In genomic region chr5:169656125-169656990, GRCh38 we compare ENCODE assay signal across 9 cellular contexts. TPM values are rescaled to one million over a fixed set of nuclear protein-coding genes. Genes with fewer than 3 reads are reported as not detected.
A peak's percentile ranks its signal among the peaks of the same experiment; 100 is the strongest.
DNase-seq lines count a peak whose midpoint lies in the region; ATAC-seq and TF ChIP-seq lines count a peak whose summit lies in the region.
"Had no signal": no experiment of that assay in that cellular context is flagged by ENCODE, and none has a peak within 500 bp of the region (broad histone marks: within the 10 kb centered on the region; RNA-seq: fewer than 3 reads in every experiment).

No MANE protein-coding gene starts in this region.

- intact Hi-C loops in activated T-helper 1 cell treated with anti-CD3 and anti-CD28 coated beads, Interleukin-12 subunit alpha, Interleukin-12 subunit beta, Interleukin-2, Interleukin-4 antibody, amounts not matched to agents 30 ng/mL and 10 ng/mL and 1 ng/mL, durations not matched to agents 14 hours and 24 hours and 36 hours (cut with micrococcal nuclease) = loop anchor here (2.0 to 10.0 kb wide), 3 partner anchors 18 to 1079 kb away; partner anchors contain the start of gene PANK3
- intact Hi-C loops in posterior vena cava (cut with DNase I) = no loop called here
- intact Hi-C loops in head of caudate nucleus (cut with DNase I) = no loop called here

- no peak for TF ChIP-seq CTCF in progenitor cell of endocrine pancreas (IDR thresholded peaks at IDR 0.05; ENCODE audit: unreplicated experiment)

- H3K4me3 ChIP-seq in CD4-positive, CD25-positive, alpha-beta regulatory T cell (ENCODE audit: low read depth, low read length) = no peak overlapping the region

- ATAC-seq in CD4-positive, CD25-positive, alpha-beta regulatory T cell (ENCODE audit: low read depth in 2 of 2) = peak in 1 of 2 donors; percentile 36
- peak; percentile 67 for ATAC-seq in GM19035 (IDR thresholded peaks at IDR 0.05; ENCODE audit: unreplicated experiment)
- ATAC-seq in HG03025 (IDR thresholded peaks at IDR 0.05; ENCODE audit: low FRiP score, unreplicated experiment) = peak; percentile 67

- H3K27me3 ChIP-seq in CD4-positive, CD25-positive, alpha-beta regulatory T cell (ENCODE audit: control insufficient read depth, insufficient read depth, low read length) = no peaks in the 10 kb centered on the region

- peak overlapping the region; percentile 61 for H3K27ac ChIP-seq in CD4-positive, CD25-positive, alpha-beta regulatory T cell (ENCODE audit: insufficient read depth, low read length, poor library complexity, severe bottlenecking)

- peaks cover 0 to under 1% (median 0%) of the 10 kb centered on the region in 7 donors for H3K9me3 Mint-ChIP-seq in CD4-positive, CD25-positive, alpha-beta regulatory T cell
- peaks cover 2% of the 10 kb centered on the region for H3K9me3 Mint-ChIP-seq in activated T-helper 1 cell treated with anti-CD3 and anti-CD28 coated beads, Interleukin-12 subunit alpha, Interleukin-12 subunit beta, Interleukin-2, Interleukin-4 antibody, amounts not matched to agents 30 ng/mL and 10 ng/mL and 1 ng/mL, durations not matched to agents 14 hours and 24 hours and 36 hours
- H3K9me3 Mint-ChIP-seq in progenitor cell of endocrine pancreas (ENCODE audit: low read depth) = no peaks in the 10 kb centered on the region

- H3K4me1 Mint-ChIP-seq in CD4-positive, CD25-positive, alpha-beta regulatory T cell = peaks cover 26 to 79% (median 68%) of the 10 kb centered on the region in 4 donors
- peaks cover 83% of the 10 kb centered on the region for H3K4me1 Mint-ChIP-seq in activated T-helper 1 cell treated with anti-CD3 and anti-CD28 coated beads, Interleukin-12 subunit alpha, Interleukin-12 subunit beta, Interleukin-2, Interleukin-4 antibody, amounts not matched to agents 30 ng/mL and 10 ng/mL and 1 ng/mL, durations not matched to agents 14 hours and 24 hours and 36 hours (ENCODE audit: low read depth)
- no peaks in the 10 kb centered on the region for H3K4me1 Mint-ChIP-seq in progenitor cell of endocrine pancreas (ENCODE audit: low read depth)

- no peaks in the 10 kb centered on the region for H3K9me3 ChIP-seq in CD4-positive, CD25-positive, alpha-beta regulatory T cell (ENCODE audit: control insufficient read depth in 2 of 2, low read length in 2 of 2)

- H3K27me3 Mint-ChIP-seq in CD4-positive, CD25-positive, alpha-beta regulatory T cell = no peaks in the 10 kb centered on the region
- H3K27me3 Mint-ChIP-seq in activated T-helper 1 cell treated with anti-CD3 and anti-CD28 coated beads, Interleukin-12 subunit alpha, Interleukin-12 subunit beta, Interleukin-2, Interleukin-4 antibody, amounts not matched to agents 30 ng/mL and 10 ng/mL and 1 ng/mL, durations not matched to agents 14 hours and 24 hours and 36 hours (ENCODE audit: insufficient read depth) = no peaks in the 10 kb centered on the region
- H3K27me3 Mint-ChIP-seq in progenitor cell of endocrine pancreas = peaks cover 18% of the 10 kb centered on the region

- H3K27ac Mint-ChIP-seq in CD4-positive, CD25-positive, alpha-beta regulatory T cell = peak overlapping the region; percentile 66 to 87 (median 68)
- peak overlapping the region; percentile 87 for H3K27ac Mint-ChIP-seq in activated T-helper 1 cell treated with anti-CD3 and anti-CD28 coated beads, Interleukin-12 subunit alpha, Interleukin-12 subunit beta, Interleukin-2, Interleukin-4 antibody, amounts not matched to agents 30 ng/mL and 10 ng/mL and 1 ng/mL, durations not matched to agents 14 hours and 24 hours and 36 hours
- H3K27ac Mint-ChIP-seq in progenitor cell of endocrine pancreas = no peak overlapping the region

- H3K4me3 Mint-ChIP-seq in CD4-positive, CD25-positive, alpha-beta regulatory T cell = peak overlapping the region; percentile 14 to 40 (median 31)
- peak overlapping the region; percentile 45 for H3K4me3 Mint-ChIP-seq in activated T-helper 1 cell treated with anti-CD3 and anti-CD28 coated beads, Interleukin-12 subunit alpha, Interleukin-12 subunit beta, Interleukin-2, Interleukin-4 antibody, amounts not matched to agents 30 ng/mL and 10 ng/mL and 1 ng/mL, durations not matched to agents 14 hours and 24 hours and 36 hours
- H3K4me3 Mint-ChIP-seq in progenitor cell of endocrine pancreas (ENCODE audit: low read depth) = no peak overlapping the region

- H3K4me1 ChIP-seq in CD4-positive, CD25-positive, alpha-beta regulatory T cell (ENCODE audit: control insufficient read depth, insufficient read depth, low read length, poor library complexity, severe bottlenecking) = peaks cover 66% of the 10 kb centered on the region

- H3K36me3 Mint-ChIP-seq in CD4-positive, CD25-positive, alpha-beta regulatory T cell = peaks cover 46% of the 10 kb centered on the region
- peaks cover 58% of the 10 kb centered on the region for H3K36me3 Mint-ChIP-seq in activated T-helper 1 cell treated with anti-CD3 and anti-CD28 coated beads, Interleukin-12 subunit alpha, Interleukin-12 subunit beta, Interleukin-2, Interleukin-4 antibody, amounts not matched to agents 30 ng/mL and 10 ng/mL and 1 ng/mL, durations not matched to agents 14 hours and 24 hours and 36 hours (ENCODE audit: low read depth)
- no peaks in the 10 kb centered on the region for H3K36me3 Mint-ChIP-seq in progenitor cell of endocrine pancreas (ENCODE audit: insufficient read depth)

- DNase-seq in CD4-positive, CD25-positive, alpha-beta regulatory T cell = peak in 1 of 3 donors; percentile 56
- DNase-seq in activated T-helper 1 cell treated with anti-CD3 and anti-CD28 coated beads, Interleukin-12 subunit alpha, Interleukin-12 subunit beta, Interleukin-2, Interleukin-4 antibody, amounts not matched to agents 30 ng/mL and 10 ng/mL and 1 ng/mL, durations not matched to agents 14 hours and 24 hours and 36 hours (ENCODE audit: low spot score) = peak; percentile 35
- DNase-seq in posterior vena cava (ENCODE audit: low spot score) (no peak), head of caudate nucleus (no peak), progenitor cell of endocrine pancreas (ENCODE audit: low spot score, unreplicated experiment) (no peak), RPMI8226 (no peak)
- DNase-seq: stimulated activated naive CD4-positive, alpha-beta T cell treated with Interleukin-2 at 50 U/mL for 16 hours had no signal

- peaks cover 48% of the 10 kb centered on the region for H3K36me3 ChIP-seq in CD4-positive, CD25-positive, alpha-beta regulatory T cell (ENCODE audit: control insufficient read depth, insufficient read depth, low read length)

RNA-seq across cellular contexts. Expression of gene DOCK2, which starts 19.3 kb away (rescaled TPM):
- 354 TPM for total RNA-seq in CD4-positive, CD25-positive, alpha-beta regulatory T cell
- 10 to 100 TPM; 65.9 to 76.0 (median 69.4) TPM for polyA plus RNA-seq in CD4-positive, CD25-positive, alpha-beta regulatory T cell
- 214 and 216 TPM in 2 replicates for total RNA-seq in activated T-helper 1 cell treated with anti-CD3 and anti-CD28 coated beads, Interleukin-12 subunit alpha, Interleukin-12 subunit beta, Interleukin-2, Interleukin-4 antibody, amounts not matched to agents 30 ng/mL and 10 ng/mL and 1 ng/mL, durations not matched to agents 14 hours and 24 hours and 36 hours
- total RNA-seq in posterior vena cava (10 to 100 TPM; 26.0 to 33.8 TPM), progenitor cell of endocrine pancreas (0.78 TPM in 1 of 2 replicates, not detected in the other)

Comparison
In these comparisons a context has a peak if more than half of its experiments do, and no peak if none do; other contexts are left out.
1. RNA of gene DOCK2, which starts 19.3 kb away (total RNA-seq): 354 TPM in CD4-positive, CD25-positive, alpha-beta regulatory T cell (single experiment), 214 to 216 TPM in activated T-helper 1 cell treated with anti-CD3 and anti-CD28 coated beads, Interleukin-12 subunit alpha, Interleukin-12 subunit beta, Interleukin-2, Interleukin-4 antibody, amounts not matched to agents 30 ng/mL and 10 ng/mL and 1 ng/mL, durations not matched to agents 14 hours and 24 hours and 36 hours and 26.0 to 33.8 TPM in posterior vena cava; 0.78 TPM in progenitor cell of endocrine pancreas; every median in the first group is over 10 times any median in the second.